Comparison of ENCODE assay signal across 2 cellular contexts in genomic region chr3:13571264-13571663, GRCh38.
TF ChIP-seq lines count a peak whose summit lies in the region.

No MANE protein-coding gene starts in this region.

TF ChIP-seq in SK-N-SH, 30 proteins besides CTCF, POLR2A, EP300 and RAD21 (continued from another document):
- no peak for TF ChIP-seq REST (IDR thresholded peaks at IDR 0.05; ENCODE audit: low read depth, low read length)
- no peak for TF ChIP-seq RCOR1 (IDR thresholded peaks at IDR 0.05; ENCODE audit: low read length)
- TF ChIP-seq, protein P1, sequence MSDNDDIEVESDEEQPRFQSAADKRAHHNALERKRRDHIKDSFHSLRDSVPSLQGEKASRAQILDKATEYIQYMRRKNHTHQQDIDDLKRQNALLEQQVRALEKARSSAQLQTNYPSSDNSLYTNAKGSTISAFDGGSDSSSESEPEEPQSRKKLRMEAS (IDR thresholded peaks at IDR 0.05; ENCODE audit: low read depth): no peak
- TF ChIP-seq JUND (IDR thresholded peaks at IDR 0.05): no peak
- TF ChIP-seq GATA2 (CRISPR knock-in tag; IDR thresholded peaks at IDR 0.05): no peak
- no peak for TF ChIP-seq NRF1 (IDR thresholded peaks at IDR 0.05; ENCODE audit: low read depth, low read length)
- TF ChIP-seq CHD2 (IDR thresholded peaks at IDR 0.05; ENCODE audit: low read length, partially characterized antibody): no peak
- TF ChIP-seq, protein P2, sequence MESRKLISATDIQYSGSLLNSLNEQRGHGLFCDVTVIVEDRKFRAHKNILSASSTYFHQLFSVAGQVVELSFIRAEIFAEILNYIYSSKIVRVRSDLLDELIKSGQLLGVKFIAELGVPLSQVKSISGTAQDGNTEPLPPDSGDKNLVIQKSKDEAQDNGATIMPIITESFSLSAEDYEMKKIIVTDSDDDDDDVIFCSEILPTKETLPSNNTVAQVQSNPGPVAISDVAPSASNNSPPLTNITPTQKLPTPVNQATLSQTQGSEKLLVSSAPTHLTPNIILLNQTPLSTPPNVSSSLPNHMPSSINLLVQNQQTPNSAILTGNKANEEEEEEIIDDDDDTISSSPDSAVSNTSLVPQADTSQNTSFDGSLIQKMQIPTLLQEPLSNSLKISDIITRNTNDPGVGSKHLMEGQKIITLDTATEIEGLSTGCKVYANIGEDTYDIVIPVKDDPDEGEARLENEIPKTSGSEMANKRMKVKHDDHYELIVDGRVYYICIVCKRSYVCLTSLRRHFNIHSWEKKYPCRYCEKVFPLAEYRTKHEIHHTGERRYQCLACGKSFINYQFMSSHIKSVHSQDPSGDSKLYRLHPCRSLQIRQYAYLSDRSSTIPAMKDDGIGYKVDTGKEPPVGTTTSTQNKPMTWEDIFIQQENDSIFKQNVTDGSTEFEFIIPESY (IDR thresholded peaks at IDR 0.05; ENCODE audit: borderline replicate concordance, low read depth): no peak
- no peak for TF ChIP-seq USF1 (IDR thresholded peaks at IDR 0.05; ENCODE audit: borderline replicate concordance, low read depth)
- no peak for TF ChIP-seq YY1 (IDR thresholded peaks at IDR 0.05; ENCODE audit: low read depth)
- TF ChIP-seq RFX5 (IDR thresholded peaks at IDR 0.05; ENCODE audit: low read length): no peak

TF ChIP-seq in SK-N-SH treated with all-trans-retinoic acid at 6 μM for 48 hours, 23 proteins besides CTCF, POLR2A, EP300 and RAD21 (continued from another document):
- TF ChIP-seq TSHZ2 (CRISPR knock-in tag; IDR thresholded peaks at IDR 0.05): no peak
- TF ChIP-seq, protein P3, sequence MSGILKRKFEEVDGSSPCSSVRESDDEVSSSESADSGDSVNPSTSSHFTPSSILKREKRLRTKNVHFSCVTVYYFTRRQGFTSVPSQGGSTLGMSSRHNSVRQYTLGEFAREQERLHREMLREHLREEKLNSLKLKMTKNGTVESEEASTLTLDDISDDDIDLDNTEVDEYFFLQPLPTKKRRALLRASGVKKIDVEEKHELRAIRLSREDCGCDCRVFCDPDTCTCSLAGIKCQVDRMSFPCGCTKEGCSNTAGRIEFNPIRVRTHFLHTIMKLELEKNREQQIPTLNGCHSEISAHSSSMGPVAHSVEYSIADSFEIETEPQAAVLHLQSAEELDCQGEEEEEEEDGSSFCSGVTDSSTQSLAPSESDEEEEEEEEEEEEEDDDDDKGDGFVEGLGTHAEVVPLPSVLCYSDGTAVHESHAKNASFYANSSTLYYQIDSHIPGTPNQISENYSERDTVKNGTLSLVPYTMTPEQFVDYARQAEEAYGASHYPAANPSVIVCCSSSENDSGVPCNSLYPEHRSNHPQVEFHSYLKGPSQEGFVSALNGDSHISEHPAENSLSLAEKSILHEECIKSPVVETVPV (CRISPR knock-in tag; IDR thresholded peaks at IDR 0.05): no peak
- no peak for TF ChIP-seq ESRRG (CRISPR knock-in tag; IDR thresholded peaks at IDR 0.05)
- TF ChIP-seq ZNF8 (CRISPR knock-in tag; IDR thresholded peaks at IDR 0.05): no peak
- no peak for TF ChIP-seq BACH2 (CRISPR knock-in tag; IDR thresholded peaks at IDR 0.05; ENCODE audit: borderline replicate concordance)
- no peak for TF ChIP-seq RARB (CRISPR knock-in tag; IDR thresholded peaks at IDR 0.05)
- TF ChIP-seq ZFP3 (CRISPR knock-in tag; IDR thresholded peaks at IDR 0.05): no peak
